In the genomic region with DNA sequence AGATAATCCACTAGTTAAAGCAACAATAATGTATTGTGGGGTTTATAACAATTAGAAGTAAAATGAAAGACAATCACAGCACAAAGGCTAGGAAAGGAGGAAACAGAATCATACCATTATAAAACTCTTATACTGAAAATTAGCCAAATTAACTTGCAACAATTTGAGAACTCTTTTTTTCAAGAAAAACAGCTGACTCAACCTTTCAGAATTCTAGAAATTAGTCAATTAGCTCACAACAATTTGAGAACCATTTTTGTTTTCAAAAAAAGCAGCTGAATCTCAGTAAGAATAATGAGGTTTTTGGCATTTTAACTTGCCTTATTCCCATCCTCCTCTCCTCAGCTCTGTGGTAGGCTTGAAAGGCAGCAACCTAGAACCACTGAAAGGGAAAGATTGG, we compare ENCODE assay signal across 29 cellular contexts.
"Had no signal": no experiment of that assay in that cellular context is flagged by ENCODE, and none has a peak within 500 bp of the region (broad histone marks: within the 10 kb centered on the region; RNA-seq: fewer than 3 reads in every experiment).

No MANE protein-coding gene starts in this region.

- H3K27me3 ChIP-seq: adrenal gland, body of pancreas, esophagus muscularis mucosa, gastroesophageal sphincter, heart right ventricle, hepatocyte had no signal

- H3K27me3 Mint-ChIP-seq: activated CD4-positive, alpha-beta memory T cell treated with anti-CD3 and anti-CD28 coated beads, Interleukin-2, amount 10 ng/mL, durations not matched to agents 7 days and 5 days; activated CD4-positive, alpha-beta T cell treated with anti-CD3 and anti-CD28 coated beads for 36 hours; activated naive CD8-positive, alpha-beta T cell; effector memory CD8-positive, alpha-beta T cell had no signal

- H3K79me2 ChIP-seq: hepatocyte had no signal

- H3K9me3 Mint-ChIP-seq: activated CD4-positive, alpha-beta T cell treated with anti-CD3 and anti-CD28 coated beads, Interleukin-2, amount 10 ng/mL, durations not matched to agents 7 days and 5 days had no signal

- H3K36me3 ChIP-seq: adrenal gland, esophagus muscularis mucosa, gastroesophageal sphincter, heart right ventricle had no signal

- FAIRE-seq: colon had no signal

- DNase-seq: activated CD4-positive, alpha-beta memory T cell treated with anti-CD3 and anti-CD28 coated beads, Interleukin-2, amount 10 ng/mL, durations not matched to agents 7 days and 5 days; activated CD4-positive, alpha-beta T cell treated with anti-CD3 and anti-CD28 coated beads for 36 hours; activated CD4-positive, alpha-beta T cell treated with anti-CD3 and anti-CD28 coated beads, Interleukin-2, amount 10 ng/mL, durations not matched to agents 7 days and 5 days; activated CD4-positive, alpha-beta T cell treated with anti-CD3 and anti-CD28 coated beads, Interleukin-2, amount 50 U/mL, for 4 hours; activated CD4-positive, CD25-positive, alpha-beta regulatory T cell; activated CD4-positive, CD25-positive, alpha-beta regulatory T cell treated with anti-CD3 and anti-CD28 coated beads, Interleukin-2, amount 50 U/mL, for 72 hours; activated effector memory CD4-positive, alpha-beta T cell treated with Interleukin-2 at 50 U/mL for 16 hours; activated gamma-delta T cell treated with Interleukin-2 at 50 U/mL for 16 hours; activated naive CD4-positive, alpha-beta T cell treated with anti-CD3 and anti-CD28 coated beads, Interleukin-2, amount 50 U/mL, for 16 hours; activated naive CD4-positive, alpha-beta T cell treated with Interleukin-2 at 50 U/mL for 16 hours; activated T-cell treated with anti-CD3 and anti-CD28 coated beads, Interleukin-2, amount 50 U/mL, for 4 hours; adrenal gland; amygdala; aorta; body of pancreas; cortex of kidney; dermis blood vessel endothelial cell; effector CD4-positive, alpha-beta T cell; effector memory CD8-positive, alpha-beta T cell; erythroblast; foreskin melanocyte; heart right ventricle; T-helper 2 cell had no signal

- H3K36me3 Mint-ChIP-seq: activated naive CD8-positive, alpha-beta T cell had no signal

- H2AFZ ChIP-seq: hepatocyte had no signal

- H3K9me3 ChIP-seq: adrenal gland had no signal

- H3K4me3 ChIP-seq: adrenal gland, body of pancreas, esophagus muscularis mucosa, gastroesophageal sphincter, heart right ventricle, hepatocyte had no signal

- H3K4me2 ChIP-seq: hepatocyte had no signal

- ATAC-seq: activated CD4-positive, alpha-beta T cell treated with anti-CD3 and anti-CD28 coated beads for 36 hours; activated T-cell treated with anti-CD3 and anti-CD28 coated beads, Interleukin-2, amount 50 U/mL, for 4 hours; activated T-helper 17 cell treated with anti-CD3 and anti-CD28 coated beads, Interleukin-2, amount 50 U/mL, for 72 hours; body of pancreas; effector memory CD8-positive, alpha-beta T cell; gastroesophageal sphincter; heart right ventricle had no signal

- H3K4me1 Mint-ChIP-seq: activated CD4-positive, alpha-beta memory T cell treated with anti-CD3 and anti-CD28 coated beads, Interleukin-2, amount 10 ng/mL, durations not matched to agents 7 days and 5 days; activated CD4-positive, alpha-beta T cell treated with anti-CD3 and anti-CD28 coated beads for 36 hours; activated CD4-positive, alpha-beta T cell treated with anti-CD3 and anti-CD28 coated beads, Interleukin-2, amount 10 ng/mL, durations not matched to agents 7 days and 5 days; activated T-helper 17 cell treated with anti-CD3 and anti-CD28 coated beads, Interleukin-2, amount 50 U/mL, for 72 hours had no signal

- H3K27ac Mint-ChIP-seq: activated CD4-positive, alpha-beta memory T cell treated with anti-CD3 and anti-CD28 coated beads, Interleukin-2, amount 10 ng/mL, durations not matched to agents 7 days and 5 days; activated CD4-positive, alpha-beta T cell treated with anti-CD3 and anti-CD28 coated beads for 36 hours; activated CD4-positive, alpha-beta T cell treated with anti-CD3 and anti-CD28 coated beads, Interleukin-2, amount 10 ng/mL, durations not matched to agents 7 days and 5 days; activated naive CD8-positive, alpha-beta T cell; activated T-helper 17 cell treated with anti-CD3 and anti-CD28 coated beads, Interleukin-2, amount 50 U/mL, for 72 hours; effector memory CD8-positive, alpha-beta T cell had no signal

- H3K27ac ChIP-seq: adrenal gland, body of pancreas, esophagus muscularis mucosa, gastroesophageal sphincter, heart right ventricle, hepatocyte had no signal

- H3K4me1 ChIP-seq: adrenal gland, body of pancreas, esophagus muscularis mucosa, gastroesophageal sphincter, heart right ventricle had no signal

- H3K4me3 Mint-ChIP-seq: activated CD4-positive, alpha-beta memory T cell treated with anti-CD3 and anti-CD28 coated beads, Interleukin-2, amount 10 ng/mL, durations not matched to agents 7 days and 5 days; activated CD4-positive, alpha-beta T cell treated with anti-CD3 and anti-CD28 coated beads for 36 hours; activated CD4-positive, alpha-beta T cell treated with anti-CD3 and anti-CD28 coated beads, Interleukin-2, amount 10 ng/mL, durations not matched to agents 7 days and 5 days; activated naive CD8-positive, alpha-beta T cell; activated T-cell treated with anti-CD3 and anti-CD28 coated beads, Interleukin-2, amount 50 U/mL, for 4 hours; activated T-helper 17 cell treated with anti-CD3 and anti-CD28 coated beads, Interleukin-2, amount 50 U/mL, for 72 hours; effector memory CD8-positive, alpha-beta T cell had no signal
